In genomic region chr20:32109392-32110172, GRCh38 we compare ENCODE assay signal across 8 cellular contexts.
DNase-seq lines count a peak whose midpoint lies in the region; ATAC-seq lines count a peak whose summit lies in the region.

A gene with protein sequence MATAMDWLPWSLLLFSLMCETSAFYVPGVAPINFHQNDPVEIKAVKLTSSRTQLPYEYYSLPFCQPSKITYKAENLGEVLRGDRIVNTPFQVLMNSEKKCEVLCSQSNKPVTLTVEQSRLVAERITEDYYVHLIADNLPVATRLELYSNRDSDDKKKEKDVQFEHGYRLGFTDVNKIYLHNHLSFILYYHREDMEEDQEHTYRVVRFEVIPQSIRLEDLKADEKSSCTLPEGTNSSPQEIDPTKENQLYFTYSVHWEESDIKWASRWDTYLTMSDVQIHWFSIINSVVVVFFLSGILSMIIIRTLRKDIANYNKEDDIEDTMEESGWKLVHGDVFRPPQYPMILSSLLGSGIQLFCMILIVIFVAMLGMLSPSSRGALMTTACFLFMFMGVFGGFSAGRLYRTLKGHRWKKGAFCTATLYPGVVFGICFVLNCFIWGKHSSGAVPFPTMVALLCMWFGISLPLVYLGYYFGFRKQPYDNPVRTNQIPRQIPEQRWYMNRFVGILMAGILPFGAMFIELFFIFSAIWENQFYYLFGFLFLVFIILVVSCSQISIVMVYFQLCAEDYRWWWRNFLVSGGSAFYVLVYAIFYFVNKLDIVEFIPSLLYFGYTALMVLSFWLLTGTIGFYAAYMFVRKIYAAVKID (plus strand): TSS chr20:32109714. CDS start chr20:32109741, 27 bp downstream.

- H3K27ac Mint-ChIP-seq in central memory CD8-positive, alpha-beta T cell (ENCODE audit: low read depth), result peak within 1 kb of the TSS; percentile 96

- H3K4me1 Mint-ChIP-seq in central memory CD8-positive, alpha-beta T cell, result peaks cover 29% of the 10 kb centered on the region

- DNase-seq in AG08396 (ENCODE audit: low spot score) (peak; percentile 92), NCI-H345 treated with DMSO at 0.1 percent for 48 hours (lab: John Stamatoyannopoulos, UW; ENCODE audit: unreplicated experiment) (peak; percentile 97), iris pigment epithelial cell (ENCODE audit: low read depth) (peak; percentile 93)
- peak; percentile 80 for DNase-seq in activated CD4-positive, CD25-positive, alpha-beta regulatory T cell treated with anti-CD3 and anti-CD28 coated beads, Interleukin-2, amount 50 U/mL, for 16 hours (ENCODE audit: low read depth, low spot score)
- peak; percentile 85 to 92 for DNase-seq in central memory CD8-positive, alpha-beta T cell (ENCODE audit: low spot score in 2 of 2)
- DNase-seq in stimulated activated CD4-positive, alpha-beta T cell treated with anti-CD3 and anti-CD28 coated beads, Interleukin-12 subunit alpha, Interleukin-12 subunit beta, amount 100 ng/mL, for 24 hours (ENCODE audit: low read depth in 2 of 2), result peak; percentile 81 to 86

- H3K27me3 Mint-ChIP-seq in central memory CD8-positive, alpha-beta T cell, result no peaks in the 10 kb centered on the region

- ATAC-seq in GM19023 (IDR thresholded peaks at IDR 0.05; ENCODE audit: unreplicated experiment) (peak; percentile 85), HG03280 (IDR thresholded peaks at IDR 0.05; ENCODE audit: unreplicated experiment) (peak; percentile 87)
- peak; percentile 88 for ATAC-seq in central memory CD8-positive, alpha-beta T cell (replicated peaks; ENCODE audit: extremely low read depth, poor library complexity, severe bottlenecking)

- H3K9me3 Mint-ChIP-seq in central memory CD8-positive, alpha-beta T cell, result no peaks in the 10 kb centered on the region

- H3K4me3 Mint-ChIP-seq in central memory CD8-positive, alpha-beta T cell, result peak within 1 kb of the TSS; percentile 87

- H3K36me3 Mint-ChIP-seq in central memory CD8-positive, alpha-beta T cell (ENCODE audit: insufficient read depth), result peaks cover 14% of the 10 kb centered on the region

Comparison
In these comparisons a context has a peak if more than half of its experiments do, and no peak if none do; other contexts are left out.
1. Peak in every context shown above with its lines: DNase-seq and ATAC-seq.